Comparison of ENCODE assay signal across 17 cellular contexts in the genomic region with DNA sequence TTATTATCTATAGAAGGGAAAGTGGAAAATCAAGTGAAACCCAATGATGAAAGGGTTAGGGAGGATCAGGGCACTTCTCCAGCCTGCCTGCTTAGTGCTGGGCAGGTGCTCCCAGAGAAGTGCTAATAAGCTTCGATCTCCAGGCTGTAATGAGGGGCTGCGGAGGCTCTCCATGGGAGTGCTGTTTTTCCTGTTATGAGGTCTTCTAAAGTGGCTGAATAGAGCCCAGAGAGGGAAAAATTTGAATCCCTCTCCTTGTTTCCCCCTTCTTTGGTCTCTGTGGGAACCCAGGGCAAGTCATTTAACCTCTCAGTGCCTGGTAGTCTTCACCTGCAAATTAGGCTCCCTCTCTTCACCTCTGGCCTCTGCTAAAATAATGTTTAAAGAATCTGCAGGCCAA.
DNase-seq lines count a peak whose midpoint lies in the region; ATAC-seq and TF ChIP-seq lines count a peak whose summit lies in the region.
"Had no signal": no experiment of that assay in that cellular context is flagged by ENCODE, and none has a peak within 500 bp of the region (broad histone marks: within the 10 kb centered on the region; RNA-seq: fewer than 3 reads in every experiment).

No MANE protein-coding gene starts in this region.

- no peak for ATAC-seq in T-helper 17 cell
- ATAC-seq in GM21737 (IDR thresholded peaks at IDR 0.05; ENCODE audit: unreplicated experiment) = no peak
- ATAC-seq: K562 had no signal

- H3K36me3 ChIP-seq in OCI-LY3 (replicated peaks; ENCODE audit: low read depth, low read length) = no peaks in the 10 kb centered on the region
- no peaks in the 10 kb centered on the region for H3K36me3 ChIP-seq in osteoblast (ENCODE audit: insufficient read depth, low read length)
- H3K36me3 ChIP-seq: Peyer's patch had no signal

- H3K9me3 ChIP-seq in OCI-LY3 (ENCODE audit: insufficient read depth, low read length) (no peaks in the 10 kb centered on the region), osteoblast (ENCODE audit: low read depth, low read length) (no peaks in the 10 kb centered on the region), T-helper 17 cell (ENCODE audit: control insufficient read depth, low read length, poor library complexity, severe bottlenecking) (no peaks in the 10 kb centered on the region)
- H3K9me3 ChIP-seq: Peyer's patch had no signal

- 0 out of 2 replicates have a peak overlapping the region, but pooled peaks have one; percentile 16 for H2AFZ ChIP-seq in OCI-LY3 (ENCODE audit: low read depth, low read length)
- H2AFZ ChIP-seq in osteoblast (ENCODE audit: low read length) = no peak overlapping the region

- H3K27me3 Mint-ChIP-seq in T-helper 17 cell = no peaks in the 10 kb centered on the region

- H3K79me2 ChIP-seq in OCI-LY3 (ENCODE audit: low read length) (no peaks in the 10 kb centered on the region), osteoblast (ENCODE audit: insufficient read depth, low read length) (no peaks in the 10 kb centered on the region)

- H3K27me3 ChIP-seq in OCI-LY3 (ENCODE audit: low read depth, low read length) = no peaks in the 10 kb centered on the region
- no peaks in the 10 kb centered on the region for H3K27me3 ChIP-seq in osteoblast (ENCODE audit: insufficient read depth, low read length)
- H3K27me3 ChIP-seq: Peyer's patch had no signal

- H3K4me3 ChIP-seq in OCI-LY3 (ENCODE audit: low read length) (no peak overlapping the region), osteoblast (ENCODE audit: insufficient read depth, low read length) (no peak overlapping the region)
- H3K4me3 ChIP-seq: K562, Peyer's patch had no signal

- no peaks in the 10 kb centered on the region for H3K36me3 Mint-ChIP-seq in T-helper 17 cell (ENCODE audit: low read depth)

- H4K20me1 ChIP-seq in OCI-LY3 (ENCODE audit: insufficient read depth, low read length) (no peaks in the 10 kb centered on the region), osteoblast (ENCODE audit: insufficient read depth, low read length) (no peaks in the 10 kb centered on the region)

- no peak overlapping the region for H3K4me3 Mint-ChIP-seq in T-helper 17 cell

- TF ChIP-seq CTCF in OCI-LY3 (IDR thresholded peaks at IDR 0.05; ENCODE audit: low read depth, low read length) = no peak
- TF ChIP-seq CTCF in osteoblast (IDR thresholded peaks at IDR 0.05; ENCODE audit: extremely low read depth, low read depth, low read length) = no peak
- TF ChIP-seq CTCF in GM20000 (IDR thresholded peaks at IDR 0.05; ENCODE audit: extremely low read depth, missing control alignments) = no peak

- H3K4me2 ChIP-seq in OCI-LY3 (ENCODE audit: low read length) = no peak overlapping the region
- H3K4me2 ChIP-seq in osteoblast (ENCODE audit: insufficient read depth, low read length) = no peak overlapping the region

- DNase-seq in NCI-H1092 treated with DMSO at 0.1 percent for 48 hours (lab: John Stamatoyannopoulos, UW) (peak; percentile 24), NCI-H146 treated with DMSO at 0.1 percent for 48 hours (lab: John Stamatoyannopoulos, UW; ENCODE audit: unreplicated experiment) (peak; percentile 88), osteoblast (ENCODE audit: insufficient read length, low spot score, missing footprints) (peak; percentile 11), T-helper 17 cell (no peak), GM20000 (ENCODE audit: low spot score) (no peak)
- DNase-seq: ACHN, AML-193, DMS79, NCI-H1436, NCI-H2029 treated with DMSO at 0.1 percent for 48 hours, NCI-H510A, Peyer's patch, SW 1271 had no signal

- H3K4me1 ChIP-seq in OCI-LY3 (ENCODE audit: low read length) = no peaks in the 10 kb centered on the region
- H3K4me1 ChIP-seq in osteoblast (ENCODE audit: insufficient read depth, low read length) = no peaks in the 10 kb centered on the region
- H3K4me1 ChIP-seq: Peyer's patch had no signal

- no peak overlapping the region for H3K9ac ChIP-seq in OCI-LY3 (ENCODE audit: low read length)

- no peak overlapping the region for H3K27ac Mint-ChIP-seq in T-helper 17 cell

- H3K27ac ChIP-seq in OCI-LY3 (ENCODE audit: low read length) (no peak overlapping the region), osteoblast (ENCODE audit: low read depth, low read length) (no peak overlapping the region)
- H3K27ac ChIP-seq: C4-2B, Peyer's patch had no signal

- no peaks in the 10 kb centered on the region for H3K4me1 Mint-ChIP-seq in T-helper 17 cell

Comparison
In these comparisons a context has a peak if more than half of its experiments do, and no peak if none do; other contexts are left out.
1. DNase-seq: peak in NCI-H1092 treated with DMSO at 0.1 percent for 48 hours (single experiment), NCI-H146 treated with DMSO at 0.1 percent for 48 hours (single experiment) and osteoblast (single experiment); none in T-helper 17 cell (0 of 3) and GM20000 (single experiment).